In the genomic region with DNA sequence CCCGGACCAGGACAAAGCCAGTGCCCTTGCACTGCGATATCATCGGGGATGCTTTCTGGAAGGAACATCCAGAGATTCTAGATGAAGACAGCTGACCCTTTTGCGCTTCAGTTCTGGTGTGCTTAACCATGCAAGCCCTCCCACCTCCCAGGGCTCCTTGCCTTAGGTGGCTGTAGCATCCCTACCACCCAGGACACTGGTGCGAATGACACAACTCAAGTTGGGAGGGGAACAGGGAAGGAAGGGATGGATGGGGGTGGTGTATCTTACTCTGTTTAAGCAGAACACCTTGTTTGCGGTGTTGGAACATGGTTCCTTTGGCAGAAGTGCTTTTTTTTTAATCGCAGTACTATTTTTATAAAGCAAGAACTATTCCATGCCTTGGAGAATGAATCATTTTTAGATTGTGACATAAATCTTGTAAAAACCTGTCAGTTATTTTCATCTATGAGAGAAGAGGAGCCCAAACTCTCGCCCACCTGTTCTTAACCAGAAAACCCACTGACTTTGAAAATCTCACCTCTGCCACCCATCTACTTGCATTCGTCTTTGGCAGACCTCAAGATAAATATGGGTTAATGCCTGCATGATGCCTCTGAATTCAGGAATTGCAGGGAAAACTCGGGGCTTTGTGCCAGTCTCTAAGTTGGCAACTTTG, we compare ENCODE assay signal across 1 cellular context.
TF ChIP-seq lines count a peak whose summit lies in the region.

No MANE protein-coding gene starts in this region.

TF ChIP-seq in IMR-90, 13 proteins besides CTCF, POLR2A, EP300 and RAD21:
- TF ChIP-seq MAFK (IDR thresholded peaks at IDR 0.05; ENCODE audit: low read depth, low read length) (no peak), NFE2L2 (IDR thresholded peaks at IDR 0.05; ENCODE audit: low read depth, low read length) (no peak)
